8 cellular contexts compared by ENCODE assay signal in the genomic region with DNA sequence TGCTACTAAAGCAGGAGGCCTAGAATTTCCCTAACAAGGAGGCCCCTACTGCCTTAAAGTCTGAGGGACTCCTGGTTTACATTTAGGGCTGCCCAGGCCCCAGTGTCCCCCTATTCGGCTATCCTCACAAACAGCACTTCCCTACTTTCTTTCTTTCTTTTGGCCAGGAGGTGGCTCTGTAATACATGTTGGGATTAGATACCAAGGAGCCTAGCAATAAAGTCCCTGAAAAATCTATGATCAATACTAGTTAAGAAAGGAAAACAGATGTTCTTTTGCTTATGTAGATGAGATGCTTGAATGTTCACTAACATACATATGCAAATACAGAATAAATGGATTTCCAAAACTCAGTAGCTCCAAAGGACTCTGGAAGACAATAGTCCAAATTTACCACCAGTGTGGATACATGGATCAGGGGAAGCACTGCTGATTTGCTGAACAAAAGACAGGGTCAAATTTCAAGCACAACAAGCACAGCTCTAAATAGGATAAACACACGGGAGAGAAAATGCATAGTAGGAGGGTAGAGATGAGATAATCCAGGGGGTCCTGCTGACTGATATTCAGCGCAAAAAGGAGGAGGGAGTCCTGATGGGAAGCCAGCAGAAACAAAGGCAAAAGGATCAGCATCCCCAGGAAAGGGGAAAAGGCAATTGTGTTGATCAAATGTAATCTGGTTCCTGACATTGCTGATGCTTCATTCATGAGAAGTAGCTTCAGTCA.
DNase-seq lines count a peak whose midpoint lies in the region; ATAC-seq and TF ChIP-seq lines count a peak whose summit lies in the region.

No MANE protein-coding gene starts in this region.

- TF ChIP-seq CTCF in A673 (conservative IDR thresholded peaks at IDR 0.05; ENCODE audit: low read depth, low read length): peak; percentile 80

- H3K4me1 ChIP-seq in A673 (ENCODE audit: insufficient read depth, low read length, poor library complexity, severe bottlenecking) (peaks cover 68% of the 10 kb centered on the region), HUES64 (ENCODE audit: insufficient read depth, low read length) (peaks cover 47% of the 10 kb centered on the region), iPS-20b (ENCODE audit: insufficient read depth, low read length) (peaks cover 35% of the 10 kb centered on the region; the same call in 1 of the 2 replicates), aorta (ENCODE audit: control insufficient read depth in 1 of 2, insufficient read depth in 2 of 2, low read length in 2 of 2) (no peaks in the 10 kb centered on the region)

- H3K27me3 ChIP-seq in A673 (replicated peaks; ENCODE audit: insufficient read depth, low read depth, low read length, poor library complexity): no peaks in the 10 kb centered on the region
- H3K27me3 ChIP-seq in HUES64 (ENCODE audit: insufficient read depth, low read length): peaks cover 34% of the 10 kb centered on the region
- peaks cover 24% of the 10 kb centered on the region for H3K27me3 ChIP-seq in iPS-20b (ENCODE audit: insufficient read depth, low read length)
- no peaks in the 10 kb centered on the region for H3K27me3 ChIP-seq in aorta (ENCODE audit: control insufficient read depth in 1 of 2, insufficient read depth in 2 of 2, low read length in 1 of 2)

- H3K4me3 ChIP-seq in A673 (ENCODE audit: low read depth, low read length, poor library complexity, severe bottlenecking): no peak overlapping the region
- H3K4me3 ChIP-seq in HUES64 (ENCODE audit: low read length): no peak overlapping the region
- no peak overlapping the region for H3K4me3 ChIP-seq in SK-N-MC
- H3K4me3 ChIP-seq in iPS-20b (ENCODE audit: low read length): no peak overlapping the region
- no peak overlapping the region for H3K4me3 ChIP-seq in aorta (ENCODE audit: low read length in 2 of 2)

- no peak overlapping the region for H3K9ac ChIP-seq in HUES64 (ENCODE audit: low read depth, low read length)
- H3K9ac ChIP-seq in SK-N-MC (ENCODE audit: insufficient read length): no peak overlapping the region
- peak overlapping the region; percentile 10; the same call in 1 of the 2 replicates for H3K9ac ChIP-seq in iPS-20b (ENCODE audit: low read depth, low read length)

- H3K27ac ChIP-seq in A673 (ENCODE audit: low read depth, low read length, poor library complexity, severe bottlenecking) (peak overlapping the region; percentile 85), HUES64 (ENCODE audit: low read depth, low read length) (peak overlapping the region; percentile 56; the same call in 1 of the 2 replicates), SK-N-MC (peak overlapping the region; percentile 32; the same call in 1 of the 2 replicates), iPS-20b (ENCODE audit: low read length) (no peak overlapping the region), aorta (ENCODE audit: low read depth in 1 of 2, low read length in 2 of 2) (no peak overlapping the region)

- no peak for ATAC-seq in aorta (ENCODE audit: low FRiP score)
- ATAC-seq in GM21737 (IDR thresholded peaks at IDR 0.05; ENCODE audit: unreplicated experiment): no peak

- intact Hi-C loops in A673 (cut with micrococcal nuclease; ENCODE audit: unreplicated experiment) (loop anchor here (1.0 kb wide), 1 partner anchor 28 kb away; no protein-coding TSS in a partner anchor), aorta (cut with DNase I) (no loop called here)

- DNase-seq in A673 (ENCODE audit: low spot score): peak; percentile 85
- no peak for DNase-seq in SK-N-MC (ENCODE audit: low read depth, low spot score)
- DNase-seq in aorta: no peak
- no peak for DNase-seq in DMS79 treated with DMSO at 0.1 percent for 48 hours (lab: John Stamatoyannopoulos, UW)
- DNase-seq in NOMO-1 (lab: John Stamatoyannopoulos, UW; ENCODE audit: unreplicated experiment in 2 of 2): no peak

- CTCF ChIA-PET in A673 (lab: Charles Lee): interaction anchor here (1.0 to 1.7 kb wide), 2 partner anchors 28 to 140 kb away, joined by 3 to 7 read pairs; no protein-coding TSS in a partner anchor

- WGBS in HUES64: 10% methylated on average over 3 of the region's 3 CpGs
- 53 to 60% methylated on average over 3 of the region's 3 CpGs for WGBS in aorta, 2 donors

- no TSS peak for BruUV-seq in A673 (replicated peaks; lab: Mats Ljungman, UMichigan)

- POLR2A ChIA-PET in A673 (lab: Charles Lee; ENCODE audit: low non-redundant PET): no interaction called here

- H3K36me3 ChIP-seq in A673 (ENCODE audit: insufficient read depth, low read length, poor library complexity, severe bottlenecking) (no peaks in the 10 kb centered on the region), HUES64 (ENCODE audit: insufficient read depth, low read length) (no peaks in the 10 kb centered on the region), SK-N-MC (ENCODE audit: insufficient read depth, low read length) (no peaks in the 10 kb centered on the region), iPS-20b (ENCODE audit: insufficient read depth, low read depth, low read length) (no peaks in the 10 kb centered on the region), aorta (ENCODE audit: control insufficient read depth in 1 of 2, insufficient read depth in 2 of 2, low read length in 1 of 2) (no peaks in the 10 kb centered on the region)

- H3K9me3 ChIP-seq in A673 (ENCODE audit: low read depth, low read length, poor library complexity, severe bottlenecking) (peaks cover 5% of the 10 kb centered on the region), HUES64 (ENCODE audit: insufficient read depth, low read depth, low read length) (no peaks in the 10 kb centered on the region), SK-N-MC (ENCODE audit: low read depth, low read length) (no peaks in the 10 kb centered on the region; the same call in 1 of the 2 replicates), iPS-20b (ENCODE audit: insufficient read depth, low read depth, low read length) (no peaks in the 10 kb centered on the region; the same call in 1 of the 2 replicates), aorta (ENCODE audit: control insufficient read depth, low read length) (no peaks in the 10 kb centered on the region)

Comparison
In these comparisons a context has a peak if more than half of its experiments do, and no peak if none do; other contexts are left out.
1. H3K27ac ChIP-seq: peak in A673 (single experiment), HUES64 (single experiment) and SK-N-MC (single experiment); none in iPS-20b (single experiment) and aorta (0 of 2).